Comparison of ENCODE assay signal across 17 cellular contexts in genomic region chr11:8865304-8865703, GRCh38.
"Had no signal": no experiment of that assay in that cellular context is flagged by ENCODE, and none has a peak within 500 bp of the region (broad histone marks: within the 10 kb centered on the region; RNA-seq: fewer than 3 reads in every experiment).

No MANE protein-coding gene starts in this region.

- H3K9me3 ChIP-seq: mucosa of descending colon, sigmoid colon, tibial nerve had no signal

- DNase-seq: activated CD4-positive, alpha-beta T cell treated with anti-CD3 and anti-CD28 coated beads for 48 hours; activated CD8-positive, alpha-beta memory T cell treated with anti-CD3 and anti-CD28 coated beads for 24 hours; activated naive CD4-positive, alpha-beta T cell treated with anti-CD3 and anti-CD28 coated beads, Interleukin-2, amount 10 ng/mL, durations not matched to agents 7 days and 5 days; caudate nucleus; cortex of kidney; effector memory CD4-positive, alpha-beta T cell; erythroblast; hippocampal formation; kidney glomerular epithelial cell; mucosa of descending colon; natural killer cell; sigmoid colon; stimulated activated CD4-positive, alpha-beta T cell treated with anti-CD3 and anti-CD28 coated beads, Interleukin-15, amount 100 ng/mL, for 24 hours; T-cell had no signal

- ATAC-seq: activated T-helper 17 cell treated with anti-CD3 and anti-CD28 coated beads, Interleukin-2, amount 50 U/mL, for 72 hours; mucosa of descending colon; natural killer cell; T-cell had no signal

- H3K4me1 Mint-ChIP-seq: activated T-helper 17 cell treated with anti-CD3 and anti-CD28 coated beads, Interleukin-2, amount 50 U/mL, for 72 hours had no signal

- H3K4me3 ChIP-seq: lung, mucosa of descending colon, sigmoid colon, tibial nerve had no signal

- H3K36me3 Mint-ChIP-seq: activated naive CD4-positive, alpha-beta T cell treated with anti-CD3 and anti-CD28 coated beads, Interleukin-2, amount 10 ng/mL, durations not matched to agents 7 days and 5 days; natural killer cell; T-cell had no signal

- H3K36me3 ChIP-seq: sigmoid colon, tibial nerve had no signal

- H3K9me3 Mint-ChIP-seq: activated naive CD4-positive, alpha-beta T cell treated with anti-CD3 and anti-CD28 coated beads, Interleukin-2, amount 10 ng/mL, durations not matched to agents 7 days and 5 days; activated T-helper 17 cell treated with anti-CD3 and anti-CD28 coated beads, Interleukin-2, amount 50 U/mL, for 72 hours; natural killer cell; T-cell had no signal

- H3K4me3 Mint-ChIP-seq: activated naive CD4-positive, alpha-beta T cell treated with anti-CD3 and anti-CD28 coated beads, Interleukin-2, amount 10 ng/mL, durations not matched to agents 7 days and 5 days; activated T-helper 17 cell treated with anti-CD3 and anti-CD28 coated beads, Interleukin-2, amount 50 U/mL, for 72 hours; natural killer cell; T-cell had no signal

- H3K27ac Mint-ChIP-seq: activated naive CD4-positive, alpha-beta T cell treated with anti-CD3 and anti-CD28 coated beads, Interleukin-2, amount 10 ng/mL, durations not matched to agents 7 days and 5 days; activated T-helper 17 cell treated with anti-CD3 and anti-CD28 coated beads, Interleukin-2, amount 50 U/mL, for 72 hours; natural killer cell; T-cell had no signal

- H3K27me3 ChIP-seq: sigmoid colon, tibial nerve had no signal
